8 cellular contexts compared by ENCODE assay signal in genomic region chr7:1160665-1161010, GRCh38. TPM values are rescaled to one million over a fixed set of nuclear protein-coding genes. Genes with fewer than 3 reads are reported as not detected.
A peak's percentile ranks its signal among the peaks of the same experiment; 100 is the strongest.
DNase-seq lines count a peak whose midpoint lies in the region; ATAC-seq and TF ChIP-seq lines count a peak whose summit lies in the region.

No MANE protein-coding gene starts in this region.

- H3K23ac ChIP-seq in trophoblast cell (ENCODE audit: low read length), result no peak overlapping the region

- peak overlapping the region; percentile 98 for H4K8ac ChIP-seq in trophoblast cell (ENCODE audit: low read depth, low read length)

- BruUV-seq in Caco-2 (replicated peaks; lab: Mats Ljungman, UMichigan), result TSS peak; percentile 70

- H2BK12ac ChIP-seq in trophoblast cell (ENCODE audit: low read length), result no peak overlapping the region

- peaks cover 5% of the 10 kb centered on the region for H3K36me3 Mint-ChIP-seq in Caco-2 (ENCODE audit: insufficient read depth, unreplicated experiment)

- H3K9ac ChIP-seq in trophoblast cell (ENCODE audit: low read length), result peak overlapping the region; percentile 59

- peak overlapping the region; percentile 94 for H4K91ac ChIP-seq in trophoblast cell (ENCODE audit: low read depth, low read length)

- ATAC-seq in GM21723 (IDR thresholded peaks at IDR 0.05; ENCODE audit: unreplicated experiment) (peak; percentile 31), foreskin keratinocyte (no peak), HG03432 (IDR thresholded peaks at IDR 0.05; ENCODE audit: unreplicated experiment) (no peak)

- DNase-seq in Caco-2, result no peak
- DNase-seq in WERI-Rb-1, result no peak
- DNase-seq in foreskin keratinocyte, result peak in 1 of 2 donors; percentile 5
- DNase-seq in trophoblast cell, result no peak
- DNase-seq in NCI-H526 treated with DMSO at 0.1 percent for 48 hours (lab: John Stamatoyannopoulos, UW), result no peak
- no peak for DNase-seq in COR-L47 (lab: John Stamatoyannopoulos, UW)

- peak overlapping the region; percentile 88 for H2BK120ac ChIP-seq in trophoblast cell (ENCODE audit: insufficient read depth, low read length, poor library complexity)

- H3K27me3 ChIP-seq in Caco-2 (replicated peaks; ENCODE audit: control insufficient read depth, insufficient read depth, low read length) (no peaks in the 10 kb centered on the region), WERI-Rb-1 (ENCODE audit: insufficient read depth, low read depth, severe bottlenecking) (no peaks in the 10 kb centered on the region), foreskin keratinocyte (no peaks in the 10 kb centered on the region), trophoblast cell (ENCODE audit: insufficient read depth, low read length) (no peaks in the 10 kb centered on the region)

- H3K4me2 ChIP-seq in trophoblast cell (ENCODE audit: low read length), result peak overlapping the region; percentile 81

- peak overlapping the region; percentile 97 for H3K4ac ChIP-seq in trophoblast cell (ENCODE audit: low read depth, low read length)

- peak overlapping the region; percentile 83 for H3K27ac Mint-ChIP-seq in Caco-2 (ENCODE audit: unreplicated experiment)

- peak overlapping the region; percentile 95 for H2BK5ac ChIP-seq in trophoblast cell (ENCODE audit: low read depth, low read length, poor library complexity)

- peak overlapping the region; percentile 88 for H2AK5ac ChIP-seq in trophoblast cell (ENCODE audit: low read length)

- H3K9me3 Mint-ChIP-seq in Caco-2 (ENCODE audit: unreplicated experiment), result no peaks in the 10 kb centered on the region

- H3K79me1 ChIP-seq in trophoblast cell (ENCODE audit: low read length), result peaks cover 8% of the 10 kb centered on the region

- H3K4me1 ChIP-seq in Caco-2 (peaks cover 21% of the 10 kb centered on the region), foreskin keratinocyte (no peaks in the 10 kb centered on the region), trophoblast cell (ENCODE audit: control insufficient read depth in 1 of 2, insufficient read depth in 2 of 2, low read length in 2 of 2) (peaks cover 11% of the 10 kb centered on the region in 2 experiments)

- no peaks in the 10 kb centered on the region for H3K9me3 ChIP-seq in Caco-2
- H3K9me3 ChIP-seq in WERI-Rb-1 (ENCODE audit: severe bottlenecking), result no peaks in the 10 kb centered on the region
- H3K9me3 ChIP-seq in trophoblast cell (ENCODE audit: insufficient read depth, low read depth, low read length), result peaks cover 3% of the 10 kb centered on the region

- H3K4me3 Mint-ChIP-seq in Caco-2 (ENCODE audit: unreplicated experiment), result peak overlapping the region; percentile 72

- H3K79me2 ChIP-seq in trophoblast cell (ENCODE audit: control insufficient read depth, insufficient read depth, low read length, poor library complexity), result peaks cover 15% of the 10 kb centered on the region

- H3K36me3 ChIP-seq in Caco-2 (ENCODE audit: control insufficient read depth, insufficient read depth, low read length), result no peaks in the 10 kb centered on the region
- peaks cover 20% of the 10 kb centered on the region for H3K36me3 ChIP-seq in WERI-Rb-1
- peaks cover 12 to 20% of the 10 kb centered on the region in 2 experiments for H3K36me3 ChIP-seq in trophoblast cell (ENCODE audit: control insufficient read depth in 1 of 2, insufficient read depth in 2 of 2, low read length in 2 of 2)

- H3K27me3 Mint-ChIP-seq in Caco-2 (ENCODE audit: insufficient read depth, unreplicated experiment), result no peaks in the 10 kb centered on the region

- no CpG with 5 or more reads among the region's 19 CpGs for WGBS in trophoblast cell (ENCODE audit: extremely low coverage, insufficient coverage, insufficient read length)

- CTCF ChIA-PET in Caco-2 (lab: Charles Lee), result interaction anchor here (0.6 to 1.1 kb wide), 3 partner anchors 23 to 168 kb away, joined by 3 to 5 read pairs (median 3); no protein-coding TSS in a partner anchor

- H3K14ac ChIP-seq in trophoblast cell (ENCODE audit: low read length), result peak overlapping the region; percentile 93

- peak overlapping the region; percentile 87 for H3K27ac ChIP-seq in WERI-Rb-1
- peak overlapping the region; percentile 89 for H3K27ac ChIP-seq in foreskin keratinocyte
- H3K27ac ChIP-seq in trophoblast cell (ENCODE audit: low read depth, low read length), result peak overlapping the region; percentile 70

- no peak overlapping the region for H2AFZ ChIP-seq in trophoblast cell (ENCODE audit: insufficient read depth, low read length, poor library complexity)

- intact Hi-C loops in Caco-2 (cut with micrococcal nuclease; ENCODE audit: unreplicated experiment), result loop anchor here (1.0 kb wide), 1 partner anchor 22 kb away; a partner anchor contains a TSS

- H3K4me1 Mint-ChIP-seq in Caco-2 (ENCODE audit: low read depth, unreplicated experiment), result peaks cover 6% of the 10 kb centered on the region

- peak overlapping the region; percentile 99 for H4K12ac ChIP-seq in trophoblast cell (ENCODE audit: low read depth, low read length)

- POLR2A ChIA-PET in Caco-2 (lab: Charles Lee), result interaction anchor here (0.6 to 1.0 kb wide), 3 partner anchors 22 to 185 kb away, joined by 3 to 5 read pairs (median 3); partner anchors contain the start of gene COX19

- TF ChIP-seq CTCF in Caco-2 (IDR thresholded peaks at IDR 0.05; ENCODE audit: insufficient read depth in 1 of 2, low read depth in 1 of 2, low read length in 1 of 2, severe bottlenecking in 1 of 2, unreplicated experiment in 1 of 2) (no peak), WERI-Rb-1 (IDR thresholded peaks at IDR 0.05; ENCODE audit: low read depth, low read length) (no peak), foreskin keratinocyte (conservative IDR thresholded peaks at IDR 0.05) (no peak)

- H3K18ac ChIP-seq in trophoblast cell (ENCODE audit: low read length), result peak overlapping the region; percentile 76

- H3K4me3 ChIP-seq in Caco-2 (ENCODE audit: low read depth, low read length) (peak overlapping the region; percentile 65), WERI-Rb-1 (ENCODE audit: low read depth, low read length) (peak overlapping the region; percentile 83), trophoblast cell (ENCODE audit: low read depth, low read length) (peak overlapping the region; percentile 74)

RNA-seq across cellular contexts. Expression of gene ZFAND2A, which starts 0.6 kb away (rescaled TPM):
- total RNA-seq in Caco-2 (2022) (32.1 and 33.6 TPM in 2 replicates), foreskin keratinocyte (19.9 and 22.2 TPM in 2 replicates)
- polyA plus RNA-seq in foreskin keratinocyte, result 22.9 and 25.1 TPM in 2 replicates
- polyA plus RNA-seq in trophoblast cell (2013), result 24.2 and 26.7 TPM in 2 replicates
